In genomic region chr11:126282361-126282741, GRCh38 we compare ENCODE assay signal across 8 cellular contexts. TPM values are rescaled to one million over a fixed set of nuclear protein-coding genes. Genes with fewer than 3 reads are reported as not detected.
DNase-seq lines count a peak whose midpoint lies in the region; ATAC-seq, FAIRE-seq and TF ChIP-seq lines count a peak whose summit lies in the region.

No MANE protein-coding gene starts in this region.

- TF ChIP-seq CTCF in fibroblast of villous mesenchyme (IDR thresholded peaks at IDR 0.05; ENCODE audit: insufficient read depth, low read depth, low read length): no peak
- TF ChIP-seq CTCF in uterus (IDR thresholded peaks at IDR 0.05): no peak

- H3K4me1 ChIP-seq in uterus: peaks cover 3 to 4% of the 10 kb centered on the region in 2 donors

- DNase-seq in AG08396 (ENCODE audit: low spot score): peak; percentile 51
- no peak for DNase-seq in GM19239 (ENCODE audit: insufficient read length, low spot score)
- DNase-seq in NCI-H526 (lab: John Stamatoyannopoulos, UW): peak; percentile 43 to 83
- DNase-seq in activated effector memory CD4-positive, alpha-beta T cell treated with Interleukin-2 at 50 U/mL for 16 hours: peak; percentile 30
- DNase-seq in fibroblast of villous mesenchyme (ENCODE audit: low read depth): peak; percentile 33
- peak; percentile 18 to 68 (median 41) for DNase-seq in naive thymus-derived CD8-positive, alpha-beta T cell
- peak; percentile 45 to 64 for DNase-seq in uterus

- H3K27me3 Mint-ChIP-seq in naive thymus-derived CD8-positive, alpha-beta T cell: no peaks in the 10 kb centered on the region

- H3K4me3 ChIP-seq in fibroblast of villous mesenchyme (ENCODE audit: low read depth, low read length): peak overlapping the region; percentile 78
- H3K4me3 ChIP-seq in uterus: peak overlapping the region; percentile 70 to 71

- H3K36me3 ChIP-seq in uterus: no peaks in the 10 kb centered on the region

- TF ChIP-seq POLR2A in uterus (IDR thresholded peaks at IDR 0.05): no peak
- no peak for TF ChIP-seq POLR2A in GM18505 (IDR thresholded peaks at IDR 0.05; ENCODE audit: borderline replicate concordance, extremely low read depth, insufficient read depth, insufficient read length)

- peak; percentile 60 to 69 for ATAC-seq in naive thymus-derived CD8-positive, alpha-beta T cell
- no peak for ATAC-seq in GM18505 (IDR thresholded peaks at IDR 0.05; ENCODE audit: unreplicated experiment)

- H3K4me3 Mint-ChIP-seq in naive thymus-derived CD8-positive, alpha-beta T cell: peak overlapping the region; percentile 89 to 100 (median 92)

- peak overlapping the region; percentile 94 to 99 (median 97) for H3K27ac Mint-ChIP-seq in naive thymus-derived CD8-positive, alpha-beta T cell

- FAIRE-seq in GM19239 (lab: Jason Lieb, UNC): peak; percentile 48

- intact Hi-C loops in uterus (cut with DNase I; ENCODE audit: low total_unique reads): no loop called here

- no peaks in the 10 kb centered on the region for H3K27me3 ChIP-seq in uterus

- H3K4me1 Mint-ChIP-seq in naive thymus-derived CD8-positive, alpha-beta T cell: peaks cover 29 to 57% (median 51%) of the 10 kb centered on the region in 4 donors

- POLR2A ChIA-PET in naive thymus-derived CD8-positive, alpha-beta T cell (lab: Charles Lee): interaction anchor here (0.7 to 5.8 kb wide), 6 partner anchors 12 to 396 kb away, joined by 3 to 91 read pairs (median 12); partner anchors contain the start of genes DCPS, FAM118B, FOXRED1 and RPUSD4

- no peaks in the 10 kb centered on the region for H3K9me3 Mint-ChIP-seq in naive thymus-derived CD8-positive, alpha-beta T cell

- H3K36me3 Mint-ChIP-seq in naive thymus-derived CD8-positive, alpha-beta T cell: peaks cover 0 to 14% (median 0%) of the 10 kb centered on the region in 3 donors

- peak overlapping the region; percentile 91 to 94 for H3K27ac ChIP-seq in uterus

- no peaks in the 10 kb centered on the region for H3K9me3 ChIP-seq in uterus

RNA-seq across cellular contexts. Expression of gene TIRAP, which starts 0.5 kb away (rescaled TPM):
- total RNA-seq in fibroblast of villous mesenchyme: 7.4 and 7.8 TPM in 2 replicates
- total RNA-seq in naive thymus-derived CD8-positive, alpha-beta T cell: 10 to 100 TPM; 19.0 to 22.1 TPM
- 10 to 100 TPM in 1 of 3 donors, 1 to 10 TPM in 2; 7.4 to 11.6 (median 8.3) TPM for polyA plus RNA-seq in naive thymus-derived CD8-positive, alpha-beta T cell
- total RNA-seq in uterus: 10 to 100 TPM in 1 of 4 donors, 1 to 10 TPM in 2, under 1 TPM in 1; 0.88 to 17.7 (median 5.0) TPM

RNA-seq across cellular contexts. Expression of gene FOXRED1, which starts 13.4 kb away (rescaled TPM):
- total RNA-seq in fibroblast of villous mesenchyme (6.0 and 10.3 TPM in 2 replicates), uterus (10 to 100 TPM in 2 of 4 donors, 1 to 10 TPM in 1, under 1 TPM in 1; 0.29 to 29.1 (median 9.4) TPM)
- 10 to 100 TPM; 35.5 to 44.2 TPM for total RNA-seq in naive thymus-derived CD8-positive, alpha-beta T cell
- 10 to 100 TPM; 23.5 to 28.7 (median 28.3) TPM for polyA plus RNA-seq in naive thymus-derived CD8-positive, alpha-beta T cell

RNA-seq across cellular contexts. Expression of gene SRPRA, which starts 13.7 kb away (rescaled TPM):
- 85.4 and 102 TPM in 2 replicates for total RNA-seq in fibroblast of villous mesenchyme
- total RNA-seq in naive thymus-derived CD8-positive, alpha-beta T cell: 100 to 1,000 TPM; 156 to 160 TPM
- 100 to 1,000 TPM in 1 of 3 donors, 10 to 100 TPM in 2; 92.3 to 134 (median 95.7) TPM for polyA plus RNA-seq in naive thymus-derived CD8-positive, alpha-beta T cell
- total RNA-seq in uterus: 100 to 1,000 TPM in 1 of 4 donors, 10 to 100 TPM in 3; 34.6 to 129 (median 67.2) TPM

RNA-seq across cellular contexts. Expression of gene DCPS, which starts 21.5 kb away (rescaled TPM):
- 10.4 and 12.9 TPM in 2 replicates for total RNA-seq in fibroblast of villous mesenchyme
- 10 to 100 TPM; 13.9 to 17.4 TPM for total RNA-seq in naive thymus-derived CD8-positive, alpha-beta T cell
- polyA plus RNA-seq in naive thymus-derived CD8-positive, alpha-beta T cell: 10 to 100 TPM; 36.7 to 47.2 (median 37.3) TPM
- total RNA-seq in uterus: 10 to 100 TPM in 3 of 4 donors, 1 to 10 TPM in 1; 6.4 to 19.7 (median 13.0) TPM
